16 cellular contexts compared by ENCODE assay signal in genomic region chr16:27232875-27233605, GRCh38. TPM values are rescaled to one million over a fixed set of nuclear protein-coding genes. Genes with fewer than 3 reads are reported as not detected.
DNase-seq lines count a peak whose midpoint lies in the region; ATAC-seq and TF ChIP-seq lines count a peak whose summit lies in the region.
"Had no signal": no experiment of that assay in that cellular context is flagged by ENCODE, and none has a peak within 500 bp of the region (broad histone marks: within the 10 kb centered on the region; RNA-seq: fewer than 3 reads in every experiment).

No MANE protein-coding gene starts in this region.

- H3K4me3 Mint-ChIP-seq in CD4-positive, alpha-beta T cell: peak overlapping the region; percentile 80
- H3K4me3 Mint-ChIP-seq in activated T-helper 2 cell treated with anti-CD3 and anti-CD28 coated beads, Interferon-gamma antibody, Interleukin-2, Interleukin-4, amounts not matched to agents 10 μg/mL and 5 μg/mL and 100 μg/mL, durations not matched to agents 14 hours and 24 hours and 36 hours (ENCODE audit: low read depth): peak overlapping the region; percentile 80
- H3K4me3 Mint-ChIP-seq in naive thymus-derived CD4-positive, alpha-beta T cell: peak overlapping the region; percentile 76 to 88 (median 84)
- H3K4me3 Mint-ChIP-seq: neural progenitor cell had no signal

- H3K27ac ChIP-seq in CD4-positive, alpha-beta T cell (ENCODE audit: low read depth, low read length): peak overlapping the region; percentile 95
- peak overlapping the region; percentile 97 for H3K27ac ChIP-seq in naive thymus-derived CD4-positive, alpha-beta T cell (ENCODE audit: low read depth, low read length)
- H3K27ac ChIP-seq: epithelial cell of prostate, neural progenitor cell had no signal

- H3K4me1 Mint-ChIP-seq in CD4-positive, alpha-beta T cell (ENCODE audit: low read depth): peaks cover 86% of the 10 kb centered on the region
- H3K4me1 Mint-ChIP-seq in activated T-helper 2 cell treated with anti-CD3 and anti-CD28 coated beads, Interferon-gamma antibody, Interleukin-2, Interleukin-4, amounts not matched to agents 10 μg/mL and 5 μg/mL and 100 μg/mL, durations not matched to agents 14 hours and 24 hours and 36 hours (ENCODE audit: low read depth): peaks cover 71% of the 10 kb centered on the region
- peaks cover 62 to 94% (median 82%) of the 10 kb centered on the region in 7 donors for H3K4me1 Mint-ChIP-seq in naive thymus-derived CD4-positive, alpha-beta T cell

- H3K4me3 ChIP-seq in H7 (ENCODE audit: insufficient read depth, low read depth, low read length): no peak overlapping the region
- peak overlapping the region; percentile 42 for H3K4me3 ChIP-seq in naive thymus-derived CD4-positive, alpha-beta T cell (ENCODE audit: low read length)
- H3K4me3 ChIP-seq: heart right ventricle, neural progenitor cell, tibial nerve had no signal

- H3K9me3 Mint-ChIP-seq in CD4-positive, alpha-beta T cell: no peaks in the 10 kb centered on the region
- no peaks in the 10 kb centered on the region for H3K9me3 Mint-ChIP-seq in activated T-helper 2 cell treated with anti-CD3 and anti-CD28 coated beads, Interferon-gamma antibody, Interleukin-2, Interleukin-4, amounts not matched to agents 10 μg/mL and 5 μg/mL and 100 μg/mL, durations not matched to agents 14 hours and 24 hours and 36 hours
- peaks cover 0 to 2% (median 0%) of the 10 kb centered on the region in 11 donors for H3K9me3 Mint-ChIP-seq in naive thymus-derived CD4-positive, alpha-beta T cell
- H3K9me3 Mint-ChIP-seq: neural progenitor cell had no signal

- H3K27ac Mint-ChIP-seq in CD4-positive, alpha-beta T cell: peak overlapping the region; percentile 95
- H3K27ac Mint-ChIP-seq in activated T-helper 2 cell treated with anti-CD3 and anti-CD28 coated beads, Interferon-gamma antibody, Interleukin-2, Interleukin-4, amounts not matched to agents 10 μg/mL and 5 μg/mL and 100 μg/mL, durations not matched to agents 14 hours and 24 hours and 36 hours: peak overlapping the region; percentile 97
- peak overlapping the region; percentile 91 to 100 (median 98) for H3K27ac Mint-ChIP-seq in naive thymus-derived CD4-positive, alpha-beta T cell
- H3K27ac Mint-ChIP-seq: neural progenitor cell had no signal

- no peaks in the 10 kb centered on the region for H3K27me3 Mint-ChIP-seq in CD4-positive, alpha-beta T cell
- H3K27me3 Mint-ChIP-seq in activated T-helper 2 cell treated with anti-CD3 and anti-CD28 coated beads, Interferon-gamma antibody, Interleukin-2, Interleukin-4, amounts not matched to agents 10 μg/mL and 5 μg/mL and 100 μg/mL, durations not matched to agents 14 hours and 24 hours and 36 hours (ENCODE audit: low read depth): no peaks in the 10 kb centered on the region
- no peaks in the 10 kb centered on the region for H3K27me3 Mint-ChIP-seq in naive thymus-derived CD4-positive, alpha-beta T cell

- intact Hi-C loops in CD4-positive, alpha-beta T cell (cut with DNase I, micrococcal nuclease): loop anchor here in 1 of 2 experiments (5.0 kb wide), 2 partner anchors 36 to 56 kb away; no protein-coding TSS in a partner anchor
- intact Hi-C loops in activated T-helper 2 cell treated with anti-CD3 and anti-CD28 coated beads, Interferon-gamma antibody, Interleukin-2, Interleukin-4, amounts not matched to agents 10 μg/mL and 5 μg/mL and 100 μg/mL, durations not matched to agents 14 hours and 24 hours and 36 hours (cut with micrococcal nuclease): loop anchor here (2.0 to 10.0 kb wide), 2 partner anchors 54 to 638 kb away; no protein-coding TSS in a partner anchor
- intact Hi-C loops in naive thymus-derived CD4-positive, alpha-beta T cell (cut with micrococcal nuclease): loop anchor here in 1 of 2 donors (1.0 kb wide), 1 partner anchor 317 kb away; the partner anchor contains the start of gene KATNIP

- peak in 1 of 10 experiments; percentile 11 for DNase-seq in CD4-positive, alpha-beta T cell
- DNase-seq in H7: peak; percentile 9
- DNase-seq in activated T-helper 2 cell treated with anti-CD3 and anti-CD28 coated beads, Interferon-gamma antibody, Interleukin-2, Interleukin-4, amounts not matched to agents 10 μg/mL and 5 μg/mL and 100 μg/mL, durations not matched to agents 14 hours and 24 hours and 36 hours (ENCODE audit: low spot score): no peak
- DNase-seq in naive thymus-derived CD4-positive, alpha-beta T cell: peak in 5 of 9 donors; percentile 40 to 63 (median 50)
- no peak for DNase-seq in mesenteric fat pad (ENCODE audit: low spot score)
- DNase-seq: Calu3, heart right ventricle, NCI-H146, NCI-H524 treated with DMSO at 0.1 percent for 48 hours had no signal

- ATAC-seq in CD4-positive, alpha-beta T cell (ENCODE audit: poor library complexity): no peak
- no peak for ATAC-seq in naive thymus-derived CD4-positive, alpha-beta T cell
- ATAC-seq in HG03097 (IDR thresholded peaks at IDR 0.05; ENCODE audit: low FRiP score, unreplicated experiment) (no peak), GM19463 (IDR thresholded peaks at IDR 0.05; ENCODE audit: unreplicated experiment) (no peak), GM18873 (IDR thresholded peaks at IDR 0.05; ENCODE audit: low FRiP score, unreplicated experiment) (no peak)
- ATAC-seq: heart right ventricle, left lobe of liver had no signal

- H3K36me3 Mint-ChIP-seq in CD4-positive, alpha-beta T cell (ENCODE audit: low read depth): peaks cover 20% of the 10 kb centered on the region
- H3K36me3 Mint-ChIP-seq in activated T-helper 2 cell treated with anti-CD3 and anti-CD28 coated beads, Interferon-gamma antibody, Interleukin-2, Interleukin-4, amounts not matched to agents 10 μg/mL and 5 μg/mL and 100 μg/mL, durations not matched to agents 14 hours and 24 hours and 36 hours (ENCODE audit: low read depth): peaks cover 79% of the 10 kb centered on the region
- H3K36me3 Mint-ChIP-seq in naive thymus-derived CD4-positive, alpha-beta T cell: peaks cover 0 to 34% (median 0%) of the 10 kb centered on the region in 5 donors
- H3K36me3 Mint-ChIP-seq: neural progenitor cell had no signal

- peaks cover 85 to 92% of the 10 kb centered on the region in 2 donors for H3K4me1 ChIP-seq in naive thymus-derived CD4-positive, alpha-beta T cell (ENCODE audit: control insufficient read depth in 2 of 2, insufficient read depth in 2 of 2, low read length in 2 of 2)

- H3K36me3 ChIP-seq in H7 (replicated peaks; ENCODE audit: control insufficient read depth, insufficient read depth, low read length): no peaks in the 10 kb centered on the region
- H3K36me3 ChIP-seq in naive thymus-derived CD4-positive, alpha-beta T cell (ENCODE audit: control insufficient read depth in 2 of 3, insufficient read depth in 3 of 3, low read length in 3 of 3): no peaks in the 10 kb centered on the region
- H3K36me3 ChIP-seq: neural progenitor cell had no signal

- H3K9me3 ChIP-seq in CD4-positive, alpha-beta T cell (ENCODE audit: control insufficient read depth, low read length): no peaks in the 10 kb centered on the region
- no peaks in the 10 kb centered on the region for H3K9me3 ChIP-seq in naive thymus-derived CD4-positive, alpha-beta T cell (ENCODE audit: control insufficient read depth in 2 of 3, low read length in 3 of 3)
- H3K9me3 ChIP-seq: heart right ventricle, tibial nerve had no signal

- POLR2A ChIA-PET in CD4-positive, alpha-beta T cell (lab: Charles Lee): interaction anchor here (0.5 to 11.7 kb wide), 9 partner anchors 11 to 145 kb away, joined by 3 to 145 read pairs (median 19); partner anchors contain the start of gene KDM8
- POLR2A ChIA-PET in naive thymus-derived CD4-positive, alpha-beta T cell (lab: Charles Lee): interaction anchor here (0.5 to 16.3 kb wide), 19 partner anchors 20 to 230 kb away, joined by 3 to 196 read pairs (median 20); partner anchors contain the start of genes KDM8 and NSMCE1

- CTCF ChIA-PET in CD4-positive, alpha-beta T cell (lab: Charles Lee): interaction anchor here (2.7 to 7.3 kb wide), 5 partner anchors 29 to 173 kb away, joined by 22 to 105 read pairs (median 57); partner anchors contain the start of gene KDM8
- CTCF ChIA-PET in naive thymus-derived CD4-positive, alpha-beta T cell (lab: Charles Lee): interaction anchor here (0.6 to 9.5 kb wide), 15 partner anchors 8 to 279 kb away, joined by 3 to 107 read pairs (median 9); partner anchors contain the start of gene KDM8

- H3K27me3 ChIP-seq in CD4-positive, alpha-beta T cell (ENCODE audit: control insufficient read depth, insufficient read depth, low read length): no peaks in the 10 kb centered on the region
- no peaks in the 10 kb centered on the region for H3K27me3 ChIP-seq in H7 (ENCODE audit: control insufficient read depth, insufficient read depth, low read length)
- no peaks in the 10 kb centered on the region for H3K27me3 ChIP-seq in naive thymus-derived CD4-positive, alpha-beta T cell (ENCODE audit: control insufficient read depth in 2 of 2, insufficient read depth in 2 of 2, low read length in 2 of 2)
- H3K27me3 ChIP-seq: heart right ventricle, neural progenitor cell, tibial nerve had no signal

- peak; percentile 24 for TF ChIP-seq CTCF in CD4-positive, alpha-beta T cell (IDR thresholded peaks at IDR 0.05)

RNA-seq across cellular contexts. Expression of gene KDM8, which starts 29.7 kb away (rescaled TPM):
- 10 to 100 TPM; 15.1 to 17.3 TPM for total RNA-seq in CD4-positive, alpha-beta T cell
- total RNA-seq in H7 (2014; rRNA removed; shearing (Covaris generic)): 7.6 and 12.2 TPM in 2 replicates
- 13.5 and 17.3 TPM in 2 replicates for total RNA-seq in activated T-helper 2 cell treated with anti-CD3 and anti-CD28 coated beads, Interferon-gamma antibody, Interleukin-2, Interleukin-4, amounts not matched to agents 10 μg/mL and 5 μg/mL and 100 μg/mL, durations not matched to agents 14 hours and 24 hours and 36 hours
- total RNA-seq in naive thymus-derived CD4-positive, alpha-beta T cell: 10 to 100 TPM; 15.6 to 34.4 (median 19.0) TPM
- 10 to 100 TPM in 1 of 2 donors, 1 to 10 TPM in 1; 10.0 to 15.4 TPM for polyA plus RNA-seq in naive thymus-derived CD4-positive, alpha-beta T cell
- total RNA-seq in mesenteric fat pad: 3.5 TPM

RNA-seq across cellular contexts. Expression of gene NSMCE1, which starts 35.5 kb away (rescaled TPM):
- total RNA-seq in CD4-positive, alpha-beta T cell: 10 to 100 TPM; 31.9 to 33.9 TPM
- 22.8 and 24.7 TPM in 2 replicates for total RNA-seq in H7 (2014; rRNA removed; shearing (Covaris generic))
- 186 and 189 TPM in 2 replicates for total RNA-seq in activated T-helper 2 cell treated with anti-CD3 and anti-CD28 coated beads, Interferon-gamma antibody, Interleukin-2, Interleukin-4, amounts not matched to agents 10 μg/mL and 5 μg/mL and 100 μg/mL, durations not matched to agents 14 hours and 24 hours and 36 hours
- 100 to 1,000 TPM in 1 of 5 experiments, 10 to 100 TPM in 4; 45.5 to 106 (median 70.2) TPM for total RNA-seq in naive thymus-derived CD4-positive, alpha-beta T cell
- 100 to 1,000 TPM; 200 to 220 TPM for polyA plus RNA-seq in naive thymus-derived CD4-positive, alpha-beta T cell
- 39.6 TPM for total RNA-seq in mesenteric fat pad

Comparison
In these comparisons a context has a peak if more than half of its experiments do, and no peak if none do; other contexts are left out.
1. DNase-seq: peak in H7 (single experiment) and naive thymus-derived CD4-positive, alpha-beta T cell (5 of 9); none in activated T-helper 2 cell treated with anti-CD3 and anti-CD28 coated beads, Interferon-gamma antibody, Interleukin-2, Interleukin-4, amounts not matched to agents 10 μg/mL and 5 μg/mL and 100 μg/mL, durations not matched to agents 14 hours and 24 hours and 36 hours (single experiment) and mesenteric fat pad (single experiment).
2. Peak in every context shown above with its lines, with median percentiles within 50 percentile points of each other: H3K27ac Mint-ChIP-seq and H3K4me3 Mint-ChIP-seq.